1 cellular context compared by ENCODE assay signal in the genomic region with DNA sequence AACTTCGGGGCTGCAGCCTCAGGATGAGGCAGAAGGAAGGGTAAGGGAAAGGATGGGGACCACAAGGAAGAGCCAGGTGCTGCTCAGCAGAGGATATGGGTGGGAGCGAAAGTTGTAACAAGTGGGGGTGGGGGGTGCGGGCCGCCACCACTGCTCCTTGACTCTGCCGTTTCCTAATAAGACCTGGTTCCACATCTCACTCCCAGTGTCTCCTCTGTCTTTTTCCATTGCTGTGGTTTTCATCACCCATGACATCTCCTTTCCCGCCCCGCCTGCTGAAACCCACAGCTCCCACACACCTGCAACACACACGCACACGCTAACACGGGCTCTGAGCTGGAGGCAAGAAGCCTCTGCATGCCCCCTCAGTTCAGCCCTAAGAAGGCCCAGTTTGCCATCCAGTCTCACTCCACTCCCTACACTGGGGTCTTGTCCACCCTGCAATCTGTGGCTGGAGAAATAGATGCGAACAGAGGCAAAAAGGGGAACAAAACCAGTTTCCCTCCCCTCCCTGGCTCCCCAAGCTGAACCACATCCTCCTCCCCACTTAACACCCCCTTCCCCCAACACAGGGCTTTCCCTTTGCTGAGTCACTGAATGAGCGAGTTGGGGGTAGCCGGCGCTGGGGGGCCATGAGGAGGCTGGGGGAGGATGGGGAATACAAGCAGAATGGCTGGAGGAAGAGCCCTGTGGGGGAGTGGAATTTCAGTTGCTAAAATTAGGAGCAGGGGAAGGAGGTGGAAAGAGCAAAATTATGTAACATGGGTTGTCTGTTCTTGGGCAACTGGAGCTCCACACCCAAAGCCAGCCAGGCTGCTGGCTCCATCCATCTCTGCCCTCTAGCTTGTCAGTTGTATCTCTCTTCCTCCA.
TF ChIP-seq lines count a peak whose summit lies in the region.

No MANE protein-coding gene starts in this region.

TF ChIP-seq in GM12878, 131 proteins besides CTCF, POLR2A, EP300 and RAD21 (continues in another document):
- TF ChIP-seq FOXK2 (IDR thresholded peaks at IDR 0.05) (no peak), ETV6 (conservative IDR thresholded peaks at IDR 0.05 in 1 of 2, IDR thresholded peaks at IDR 0.05 in 1 of 2; ENCODE audit: borderline replicate concordance in 1 of 2, low read depth in 1 of 2) (peak in 1 of 2 experiments; percentile 96; a peak in 2 of 4 replicates), NBN (IDR thresholded peaks at IDR 0.05) (peak; percentile 98), SP1 (IDR thresholded peaks at IDR 0.05; ENCODE audit: low read depth, low read length) (peak; percentile 83), PBX3 (IDR thresholded peaks at IDR 0.05; ENCODE audit: insufficient replicate concordance, low read depth, low read length) (no peak), TCF3 (IDR thresholded peaks at IDR 0.05; ENCODE audit: borderline replicate concordance, insufficient read depth, low read depth, low read length) (peak; percentile 89), ZNF217 (IDR thresholded peaks at IDR 0.05) (no peak; the same call in 1 of the 2 replicates), SKIL (IDR thresholded peaks at IDR 0.05; ENCODE audit: low read depth, poor library complexity, severe bottlenecking) (peak; percentile 80), HSF1 (IDR thresholded peaks at IDR 0.05; ENCODE audit: low read depth, low read length) (no peak), PKNOX1 (IDR thresholded peaks at IDR 0.05) (no peak), TAF1 (IDR thresholded peaks at IDR 0.05; ENCODE audit: borderline replicate concordance, low read depth, low read length) (peak; percentile 46; the same call in 1 of the 2 replicates), ATF7 (IDR thresholded peaks at IDR 0.05; ENCODE audit: low read depth) (peak; percentile 90), MTA2 (IDR thresholded peaks at IDR 0.05; ENCODE audit: low read depth) (peak; percentile 92), MXI1 (IDR thresholded peaks at IDR 0.05; ENCODE audit: low read depth, low read length) (no peak), KLF5 (IDR thresholded peaks at IDR 0.05; ENCODE audit: partially characterized antibody) (peak; percentile 39), USF2 (IDR thresholded peaks at IDR 0.05; ENCODE audit: borderline replicate concordance, low read depth, low read length) (no peak), RFX5 (IDR thresholded peaks at IDR 0.05; ENCODE audit: low read depth, low read length) (no peak), MEF2A (IDR thresholded peaks at IDR 0.05; ENCODE audit: insufficient read depth, low read depth, low read length) (peak; percentile 82), IRF4 (IDR thresholded peaks at IDR 0.05; ENCODE audit: low read depth, low read length) (peak; percentile 71; the same call in 1 of the 2 replicates), SMAD5 (IDR thresholded peaks at IDR 0.05; ENCODE audit: low read depth) (peak; percentile 53; the same call in 1 of the 2 replicates), BRCA1 (IDR thresholded peaks at IDR 0.05; ENCODE audit: low read depth, low read length) (no peak), SMC3 (IDR thresholded peaks at IDR 0.05; ENCODE audit: borderline replicate concordance, low read length) (peak; percentile 27; the same call in 1 of the 2 replicates), CREM (IDR thresholded peaks at IDR 0.05; ENCODE audit: low read depth) (peak; percentile 92; the same call in 1 of the 2 replicates), JUND (IDR thresholded peaks at IDR 0.05; ENCODE audit: low read depth, low read length) (peak; percentile 79; the same call in 1 of the 2 replicates), YBX1 (IDR thresholded peaks at IDR 0.05) (no peak), GABPA (IDR thresholded peaks at IDR 0.05; ENCODE audit: low read depth) (peak; percentile 75), STAT3 (IDR thresholded peaks at IDR 0.05; ENCODE audit: low read depth, low read length) (no peak), IKZF2 (IDR thresholded peaks at IDR 0.05) (peak; percentile 98 to 99), HCFC1 (IDR thresholded peaks at IDR 0.05; ENCODE audit: low read length) (no peak), SIN3A (IDR thresholded peaks at IDR 0.05; ENCODE audit: low read depth, low read length) (no peak)
- TF ChIP-seq, protein P1, sequence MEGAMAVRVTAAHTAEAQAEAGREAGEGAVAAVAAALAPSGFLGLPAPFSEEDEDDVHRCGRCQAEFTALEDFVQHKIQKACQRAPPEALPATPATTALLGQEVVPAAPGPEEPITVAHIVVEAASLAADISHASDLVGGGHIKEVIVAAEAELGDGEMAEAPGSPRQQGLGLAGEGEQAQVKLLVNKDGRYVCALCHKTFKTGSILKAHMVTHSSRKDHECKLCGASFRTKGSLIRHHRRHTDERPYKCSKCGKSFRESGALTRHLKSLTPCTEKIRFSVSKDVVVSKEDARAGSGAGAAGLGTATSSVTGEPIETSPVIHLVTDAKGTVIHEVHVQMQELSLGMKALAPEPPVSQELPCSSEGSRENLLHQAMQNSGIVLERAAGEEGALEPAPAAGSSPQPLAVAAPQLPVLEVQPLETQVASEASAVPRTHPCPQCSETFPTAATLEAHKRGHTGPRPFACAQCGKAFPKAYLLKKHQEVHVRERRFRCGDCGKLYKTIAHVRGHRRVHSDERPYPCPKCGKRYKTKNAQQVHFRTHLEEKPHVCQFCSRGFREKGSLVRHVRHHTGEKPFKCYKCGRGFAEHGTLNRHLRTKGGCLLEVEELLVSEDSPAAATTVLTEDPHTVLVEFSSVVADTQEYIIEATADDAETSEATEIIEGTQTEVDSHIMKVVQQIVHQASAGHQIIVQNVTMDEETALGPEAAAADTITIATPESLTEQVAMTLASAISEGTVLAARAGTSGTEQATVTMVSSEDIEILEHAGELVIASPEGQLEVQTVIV (IDR thresholded peaks at IDR 0.05; ENCODE audit: borderline replicate concordance, partially characterized antibody), result no peak
- TF ChIP-seq, protein P2, sequence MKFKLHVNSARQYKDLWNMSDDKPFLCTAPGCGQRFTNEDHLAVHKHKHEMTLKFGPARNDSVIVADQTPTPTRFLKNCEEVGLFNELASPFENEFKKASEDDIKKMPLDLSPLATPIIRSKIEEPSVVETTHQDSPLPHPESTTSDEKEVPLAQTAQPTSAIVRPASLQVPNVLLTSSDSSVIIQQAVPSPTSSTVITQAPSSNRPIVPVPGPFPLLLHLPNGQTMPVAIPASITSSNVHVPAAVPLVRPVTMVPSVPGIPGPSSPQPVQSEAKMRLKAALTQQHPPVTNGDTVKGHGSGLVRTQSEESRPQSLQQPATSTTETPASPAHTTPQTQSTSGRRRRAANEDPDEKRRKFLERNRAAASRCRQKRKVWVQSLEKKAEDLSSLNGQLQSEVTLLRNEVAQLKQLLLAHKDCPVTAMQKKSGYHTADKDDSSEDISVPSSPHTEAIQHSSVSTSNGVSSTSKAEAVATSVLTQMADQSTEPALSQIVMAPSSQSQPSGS (IDR thresholded peaks at IDR 0.05; ENCODE audit: low read length), result peak; percentile 94
- TF ChIP-seq, protein P3, sequence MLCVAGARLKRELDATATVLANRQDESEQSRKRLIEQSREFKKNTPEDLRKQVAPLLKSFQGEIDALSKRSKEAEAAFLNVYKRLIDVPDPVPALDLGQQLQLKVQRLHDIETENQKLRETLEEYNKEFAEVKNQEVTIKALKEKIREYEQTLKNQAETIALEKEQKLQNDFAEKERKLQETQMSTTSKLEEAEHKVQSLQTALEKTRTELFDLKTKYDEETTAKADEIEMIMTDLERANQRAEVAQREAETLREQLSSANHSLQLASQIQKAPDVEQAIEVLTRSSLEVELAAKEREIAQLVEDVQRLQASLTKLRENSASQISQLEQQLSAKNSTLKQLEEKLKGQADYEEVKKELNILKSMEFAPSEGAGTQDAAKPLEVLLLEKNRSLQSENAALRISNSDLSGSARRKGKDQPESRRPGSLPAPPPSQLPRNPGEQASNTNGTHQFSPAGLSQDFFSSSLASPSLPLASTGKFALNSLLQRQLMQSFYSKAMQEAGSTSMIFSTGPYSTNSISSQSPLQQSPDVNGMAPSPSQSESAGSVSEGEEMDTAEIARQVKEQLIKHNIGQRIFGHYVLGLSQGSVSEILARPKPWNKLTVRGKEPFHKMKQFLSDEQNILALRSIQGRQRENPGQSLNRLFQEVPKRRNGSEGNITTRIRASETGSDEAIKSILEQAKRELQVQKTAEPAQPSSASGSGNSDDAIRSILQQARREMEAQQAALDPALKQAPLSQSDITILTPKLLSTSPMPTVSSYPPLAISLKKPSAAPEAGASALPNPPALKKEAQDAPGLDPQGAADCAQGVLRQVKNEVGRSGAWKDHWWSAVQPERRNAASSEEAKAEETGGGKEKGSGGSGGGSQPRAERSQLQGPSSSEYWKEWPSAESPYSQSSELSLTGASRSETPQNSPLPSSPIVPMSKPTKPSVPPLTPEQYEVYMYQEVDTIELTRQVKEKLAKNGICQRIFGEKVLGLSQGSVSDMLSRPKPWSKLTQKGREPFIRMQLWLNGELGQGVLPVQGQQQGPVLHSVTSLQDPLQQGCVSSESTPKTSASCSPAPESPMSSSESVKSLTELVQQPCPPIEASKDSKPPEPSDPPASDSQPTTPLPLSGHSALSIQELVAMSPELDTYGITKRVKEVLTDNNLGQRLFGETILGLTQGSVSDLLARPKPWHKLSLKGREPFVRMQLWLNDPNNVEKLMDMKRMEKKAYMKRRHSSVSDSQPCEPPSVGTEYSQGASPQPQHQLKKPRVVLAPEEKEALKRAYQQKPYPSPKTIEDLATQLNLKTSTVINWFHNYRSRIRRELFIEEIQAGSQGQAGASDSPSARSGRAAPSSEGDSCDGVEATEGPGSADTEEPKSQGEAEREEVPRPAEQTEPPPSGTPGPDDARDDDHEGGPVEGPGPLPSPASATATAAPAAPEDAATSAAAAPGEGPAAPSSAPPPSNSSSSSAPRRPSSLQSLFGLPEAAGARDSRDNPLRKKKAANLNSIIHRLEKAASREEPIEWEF (IDR thresholded peaks at IDR 0.05; ENCODE audit: insufficient replicate concordance, low read depth, low read length), result peak; percentile 26
- TF ChIP-seq, protein P4, sequence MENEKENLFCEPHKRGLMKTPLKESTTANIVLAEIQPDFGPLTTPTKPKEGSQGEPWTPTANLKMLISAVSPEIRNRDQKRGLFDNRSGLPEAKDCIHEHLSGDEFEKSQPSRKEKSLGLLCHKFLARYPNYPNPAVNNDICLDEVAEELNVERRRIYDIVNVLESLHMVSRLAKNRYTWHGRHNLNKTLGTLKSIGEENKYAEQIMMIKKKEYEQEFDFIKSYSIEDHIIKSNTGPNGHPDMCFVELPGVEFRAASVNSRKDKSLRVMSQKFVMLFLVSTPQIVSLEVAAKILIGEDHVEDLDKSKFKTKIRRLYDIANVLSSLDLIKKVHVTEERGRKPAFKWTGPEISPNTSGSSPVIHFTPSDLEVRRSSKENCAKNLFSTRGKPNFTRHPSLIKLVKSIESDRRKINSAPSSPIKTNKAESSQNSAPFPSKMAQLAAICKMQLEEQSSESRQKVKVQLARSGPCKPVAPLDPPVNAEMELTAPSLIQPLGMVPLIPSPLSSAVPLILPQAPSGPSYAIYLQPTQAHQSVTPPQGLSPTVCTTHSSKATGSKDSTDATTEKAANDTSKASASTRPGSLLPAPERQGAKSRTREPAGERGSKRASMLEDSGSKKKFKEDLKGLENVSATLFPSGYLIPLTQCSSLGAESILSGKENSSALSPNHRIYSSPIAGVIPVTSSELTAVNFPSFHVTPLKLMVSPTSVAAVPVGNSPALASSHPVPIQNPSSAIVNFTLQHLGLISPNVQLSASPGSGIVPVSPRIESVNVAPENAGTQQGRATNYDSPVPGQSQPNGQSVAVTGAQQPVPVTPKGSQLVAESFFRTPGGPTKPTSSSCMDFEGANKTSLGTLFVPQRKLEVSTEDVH (IDR thresholded peaks at IDR 0.05; ENCODE audit: low read depth, partially characterized antibody), result peak; percentile 60
